Comparison of ENCODE assay signal across 1 cellular context in genomic region chr17:77247609-77248008, GRCh38.
TF ChIP-seq lines count a peak whose summit lies in the region.

No MANE protein-coding gene starts in this region.

TF ChIP-seq in GM23338, 12 proteins besides CTCF, POLR2A, EP300 and RAD21:
- no peak for TF ChIP-seq ZNF462 (CRISPR knock-in tag; IDR thresholded peaks at IDR 0.05)
- no peak for TF ChIP-seq JUNB (IDR thresholded peaks at IDR 0.05; ENCODE audit: unreplicated experiment)
- no peak for TF ChIP-seq STAT1 (IDR thresholded peaks at IDR 0.05; ENCODE audit: unreplicated experiment)
- TF ChIP-seq EZH2phosphoT487 (IDR thresholded peaks at IDR 0.05; ENCODE audit: unreplicated experiment): no peak
- TF ChIP-seq EZH2 (IDR thresholded peaks at IDR 0.05; ENCODE audit: low read depth, unreplicated experiment): no peak
- TF ChIP-seq REST (IDR thresholded peaks at IDR 0.05; ENCODE audit: unreplicated experiment): no peak
- no peak for TF ChIP-seq POLR2AphosphoS5 (IDR thresholded peaks at IDR 0.05; ENCODE audit: low read depth)
- TF ChIP-seq ZNF331 (CRISPR knock-in tag; IDR thresholded peaks at IDR 0.05; ENCODE audit: low read depth): no peak
- TF ChIP-seq NANOG (IDR thresholded peaks at IDR 0.05; ENCODE audit: borderline replicate concordance): no peak
- no peak for TF ChIP-seq ETS1 (IDR thresholded peaks at IDR 0.05)
- TF ChIP-seq CREB1 (CRISPR knock-in tag; IDR thresholded peaks at IDR 0.05; ENCODE audit: low read depth): no peak
- TF ChIP-seq ZNF114 (CRISPR knock-in tag; IDR thresholded peaks at IDR 0.05): no peak
